In genomic region chr16:28205117-28205899, GRCh38 we compare ENCODE assay signal across 14 cellular contexts. TPM values are rescaled to one million over a fixed set of nuclear protein-coding genes. Genes with fewer than 3 reads are reported as not detected.
DNase-seq lines count a peak whose midpoint lies in the region; ATAC-seq and TF ChIP-seq lines count a peak whose summit lies in the region.
"Had no signal": no experiment of that assay in that cellular context is flagged by ENCODE, and none has a peak within 500 bp of the region (broad histone marks: within the 10 kb centered on the region; RNA-seq: fewer than 3 reads in every experiment).

No MANE protein-coding gene starts in this region.

- peaks cover 92% of the 10 kb centered on the region for H3K4me1 ChIP-seq in CD4-positive, CD25-positive, alpha-beta regulatory T cell (ENCODE audit: control insufficient read depth, insufficient read depth, low read length, poor library complexity, severe bottlenecking)
- peaks cover 3% of the 10 kb centered on the region; the same call in 1 of the 2 replicates for H3K4me1 ChIP-seq in HEK293 (ENCODE audit: control insufficient read depth, insufficient read depth, low read length)
- H3K4me1 ChIP-seq in naive thymus-derived CD4-positive, alpha-beta T cell (ENCODE audit: control insufficient read depth in 2 of 2, insufficient read depth in 2 of 2, low read length in 2 of 2) = peaks cover 35 to 66% of the 10 kb centered on the region in 2 donors

- no peak overlapping the region for H3K27ac Mint-ChIP-seq in CD4-positive, CD25-positive, alpha-beta regulatory T cell
- H3K27ac Mint-ChIP-seq in naive thymus-derived CD4-positive, alpha-beta T cell = no peak overlapping the region
- H3K27ac Mint-ChIP-seq: B cell, IgD-negative memory B cell had no signal

- no peaks in the 10 kb centered on the region for H3K9me3 Mint-ChIP-seq in CD4-positive, CD25-positive, alpha-beta regulatory T cell
- H3K9me3 Mint-ChIP-seq in naive thymus-derived CD4-positive, alpha-beta T cell = peaks cover 0 to 2% (median 0%) of the 10 kb centered on the region in 11 donors
- H3K9me3 Mint-ChIP-seq: CD4-positive, alpha-beta memory T cell; IgD-negative memory B cell had no signal

- H3K4me3 Mint-ChIP-seq in CD4-positive, CD25-positive, alpha-beta regulatory T cell = no peak overlapping the region
- H3K4me3 Mint-ChIP-seq in naive thymus-derived CD4-positive, alpha-beta T cell = no peak overlapping the region
- H3K4me3 Mint-ChIP-seq: B cell, IgD-negative memory B cell had no signal

- H3K4me3 ChIP-seq in CD4-positive, CD25-positive, alpha-beta regulatory T cell (ENCODE audit: low read depth, low read length) = peak overlapping the region; percentile 48
- H3K4me3 ChIP-seq in HEK293 (ENCODE audit: low read depth, low read length) = no peak overlapping the region
- no peak overlapping the region for H3K4me3 ChIP-seq in naive thymus-derived CD4-positive, alpha-beta T cell (ENCODE audit: low read length)

- no peaks in the 10 kb centered on the region for H3K27me3 Mint-ChIP-seq in CD4-positive, CD25-positive, alpha-beta regulatory T cell
- no peaks in the 10 kb centered on the region for H3K27me3 Mint-ChIP-seq in naive thymus-derived CD4-positive, alpha-beta T cell
- H3K27me3 Mint-ChIP-seq: B cell; CD4-positive, alpha-beta memory T cell; IgD-negative memory B cell had no signal

- DNase-seq in CD4-positive, CD25-positive, alpha-beta regulatory T cell = no peak
- peak; percentile 38 for DNase-seq in amniotic epithelial cell (ENCODE audit: low read depth)
- DNase-seq in naive thymus-derived CD4-positive, alpha-beta T cell = no peak
- no peak for DNase-seq in retina
- DNase-seq in anterior cingulate cortex (lab: John Stamatoyannopoulos, UW) = no peak
- DNase-seq in NOMO-1 (lab: John Stamatoyannopoulos, UW; ENCODE audit: unreplicated experiment in 2 of 2) = no peak
- DNase-seq: C1 segment of cervical spinal cord; CD4-positive, alpha-beta memory T cell; DMS79; EL had no signal

- no peak overlapping the region for H3K27ac ChIP-seq in CD4-positive, CD25-positive, alpha-beta regulatory T cell (ENCODE audit: insufficient read depth, low read length, poor library complexity, severe bottlenecking)
- H3K27ac ChIP-seq in HEK293 (ENCODE audit: extremely low read depth, low read depth, low read length) = no peak overlapping the region
- peak overlapping the region; percentile 32 for H3K27ac ChIP-seq in naive thymus-derived CD4-positive, alpha-beta T cell (ENCODE audit: low read depth, low read length)

- H3K36me3 Mint-ChIP-seq in CD4-positive, CD25-positive, alpha-beta regulatory T cell = peaks cover 29% of the 10 kb centered on the region
- peaks cover 18 to 38% (median 31%) of the 10 kb centered on the region in 5 donors for H3K36me3 Mint-ChIP-seq in naive thymus-derived CD4-positive, alpha-beta T cell

- intact Hi-C loops in naive thymus-derived CD4-positive, alpha-beta T cell (cut with micrococcal nuclease) = no loop called here

- POLR2A ChIA-PET in HEK293 (lab: Yijun Ruan, JAX) = interaction anchor here (0.7 to 0.9 kb wide), 2 partner anchors 17 to 30 kb away, joined by 3 to 9 read pairs; no protein-coding TSS in a partner anchor
- POLR2A ChIA-PET in naive thymus-derived CD4-positive, alpha-beta T cell (lab: Charles Lee) = interaction anchor here (0.6 to 2.0 kb wide), 3 partner anchors 8 to 12 kb away, joined by 3 to 7 read pairs (median 7); no protein-coding TSS in a partner anchor

- H3K9me3 ChIP-seq in CD4-positive, CD25-positive, alpha-beta regulatory T cell (ENCODE audit: control insufficient read depth in 2 of 2, low read length in 2 of 2) = no peaks in the 10 kb centered on the region
- no peaks in the 10 kb centered on the region for H3K9me3 ChIP-seq in HEK293 (ENCODE audit: control insufficient read depth, insufficient read depth, low read depth, low read length)
- no peaks in the 10 kb centered on the region for H3K9me3 ChIP-seq in naive thymus-derived CD4-positive, alpha-beta T cell (ENCODE audit: control insufficient read depth in 2 of 3, low read length in 3 of 3)

- peaks cover 78% of the 10 kb centered on the region for H3K36me3 ChIP-seq in CD4-positive, CD25-positive, alpha-beta regulatory T cell (ENCODE audit: control insufficient read depth, insufficient read depth, low read length)
- peaks cover 31 to 93% of the 10 kb centered on the region in 2 experiments for H3K36me3 ChIP-seq in HEK293 (ENCODE audit: control insufficient read depth in 2 of 2, insufficient read depth in 1 of 2, low read length in 2 of 2)
- peaks cover 29 to 62% (median 35%) of the 10 kb centered on the region in 3 experiments for H3K36me3 ChIP-seq in naive thymus-derived CD4-positive, alpha-beta T cell (ENCODE audit: control insufficient read depth in 2 of 3, insufficient read depth in 3 of 3, low read length in 3 of 3)

- H3K4me1 Mint-ChIP-seq in CD4-positive, CD25-positive, alpha-beta regulatory T cell = peaks cover 19 to 52% (median 36%) of the 10 kb centered on the region in 4 donors
- peaks cover 4 to 53% (median 41%) of the 10 kb centered on the region in 7 donors for H3K4me1 Mint-ChIP-seq in naive thymus-derived CD4-positive, alpha-beta T cell

- TF ChIP-seq CTCF in HEK293 (tag by site-specific recombination; IDR thresholded peaks at IDR 0.05) = no peak

- H3K27me3 ChIP-seq in CD4-positive, CD25-positive, alpha-beta regulatory T cell (ENCODE audit: control insufficient read depth, insufficient read depth, low read length) = no peaks in the 10 kb centered on the region
- H3K27me3 ChIP-seq in naive thymus-derived CD4-positive, alpha-beta T cell (ENCODE audit: control insufficient read depth in 2 of 2, insufficient read depth in 2 of 2, low read length in 2 of 2) = no peaks in the 10 kb centered on the region

- CTCF ChIA-PET in HEK293 (lab: Yijun Ruan, JAX) = interaction anchor here (1.1 kb wide), 1 partner anchor 17 kb away, joined by 3 read pairs; no protein-coding TSS in a partner anchor
- CTCF ChIA-PET in naive thymus-derived CD4-positive, alpha-beta T cell (lab: Charles Lee) = no interaction called here

- no peak for ATAC-seq in CD4-positive, CD25-positive, alpha-beta regulatory T cell (ENCODE audit: low read depth in 2 of 2)
- no peak for ATAC-seq in naive thymus-derived CD4-positive, alpha-beta T cell
- ATAC-seq: HCT116 had no signal

TF ChIP-seq in HEK293, 187 proteins besides CTCF, POLR2A, EP300 and RAD21:
- TF ChIP-seq ELK4 (IDR thresholded peaks at IDR 0.05; ENCODE audit: borderline replicate concordance, low read depth, low read length) = no peak
- TF ChIP-seq ZNF768 (tag by site-specific recombination; IDR thresholded peaks at IDR 0.05) = peak; percentile 57; the same call in 1 of the 2 replicates
- peak; percentile 85 for TF ChIP-seq PRDM1 (tag by site-specific recombination; IDR thresholded peaks at IDR 0.05)
- no peak for TF ChIP-seq KLF10 (tag by site-specific recombination; IDR thresholded peaks at IDR 0.05)

RNA-seq across cellular contexts. Expression of gene XPO6, which starts 6.5 kb away (rescaled TPM):
- 302 TPM for total RNA-seq in CD4-positive, CD25-positive, alpha-beta regulatory T cell
- polyA plus RNA-seq in CD4-positive, CD25-positive, alpha-beta regulatory T cell = 10 to 100 TPM; 60.4 to 79.6 (median 64.2) TPM
- total RNA-seq in naive thymus-derived CD4-positive, alpha-beta T cell = 100 to 1,000 TPM; 232 to 437 (median 385) TPM
- polyA plus RNA-seq in naive thymus-derived CD4-positive, alpha-beta T cell = 100 to 1,000 TPM in 1 of 2 donors, 10 to 100 TPM in 1; 89.5 to 144 TPM
